In genomic region chr3:138945646-138946553, GRCh38 we compare ENCODE assay signal across 7 cellular contexts. TPM values are rescaled to one million over a fixed set of nuclear protein-coding genes. Genes with fewer than 3 reads are reported as not detected.
DNase-seq lines count a peak whose midpoint lies in the region; ATAC-seq and TF ChIP-seq lines count a peak whose summit lies in the region.

No MANE protein-coding gene starts in this region.

- 4 to 5% methylated on average over 33 to 34 of the region's 114 CpGs for WGBS in upper lobe of left lung, 2 donors

- H3K27ac ChIP-seq in brain microvascular endothelial cell (no peak overlapping the region), upper lobe of left lung (no peak overlapping the region)

- H3K9me3 ChIP-seq in upper lobe of left lung, result no peaks in the 10 kb centered on the region

- no peak for TF ChIP-seq POLR2A in upper lobe of left lung (IDR thresholded peaks at IDR 0.05)

- DNase-seq in GM03348 (ENCODE audit: low spot score) (peak; percentile 58), NCI-H146 treated with DMSO at 0.1 percent for 48 hours (lab: John Stamatoyannopoulos, UW; ENCODE audit: unreplicated experiment) (peak; percentile 46), brain microvascular endothelial cell (no peak), left lobe of liver (ENCODE audit: low spot score) (no peak), upper lobe of left lung (peak in 1 of 2 donors; percentile 86), dermis blood vessel endothelial cell (no peak)

- peaks cover 44 to 53% (median 47%) of the 10 kb centered on the region in 4 donors for H3K4me1 ChIP-seq in upper lobe of left lung

- H3K36me3 ChIP-seq in brain microvascular endothelial cell (replicated peaks), result no peaks in the 10 kb centered on the region
- H3K36me3 ChIP-seq in upper lobe of left lung, result no peaks in the 10 kb centered on the region

- TF ChIP-seq EP300 in upper lobe of left lung (IDR thresholded peaks at IDR 0.05), result no peak

- H3K4me3 ChIP-seq in brain microvascular endothelial cell (ENCODE audit: low read depth, low read length) (peak overlapping the region; percentile 46), upper lobe of left lung (peak overlapping the region; percentile 7 to 43 (median 33))

- ATAC-seq in left lobe of liver, result peak; percentile 71
- ATAC-seq in upper lobe of left lung (ENCODE audit: low FRiP score in 2 of 2), result no peak
- no peak for ATAC-seq in GM21360 (IDR thresholded peaks at IDR 0.05; ENCODE audit: unreplicated experiment)

- in situ Hi-C loops in brain microvascular endothelial cell (cut with HindIII; ENCODE audit: low pct_ligation_motif_present, low sequenced_read_pairs), result loop anchor here (25.0 kb wide), 1 partner anchor 366 kb away; no protein-coding TSS in a partner anchor

- TF ChIP-seq CTCF in brain microvascular endothelial cell (IDR thresholded peaks at IDR 0.05; ENCODE audit: low read depth, low read length, missing control alignments), result peak; percentile 48
- TF ChIP-seq CTCF in upper lobe of left lung (IDR thresholded peaks at IDR 0.05), result no peak

- H3K27me3 ChIP-seq in brain microvascular endothelial cell (replicated peaks) (peaks cover 94% of the 10 kb centered on the region), upper lobe of left lung (peaks cover 3 to 98% (median 60%) of the 10 kb centered on the region in 4 donors)

RNA-seq across cellular contexts. Expression of gene FOXL2, which starts 1.0 kb away (rescaled TPM):
- total RNA-seq in left lobe of liver, result 0.10 TPM
- total RNA-seq in upper lobe of left lung, result under 1 TPM in 2 of 6 donors, not detected in 4; 0.06 to 0.07 TPM
- not detected in 2 replicates for total RNA-seq in dermis blood vessel endothelial cell

RNA-seq across cellular contexts. Expression of gene FOXL2NB, which starts 1.1 kb away (rescaled TPM):
- total RNA-seq in left lobe of liver, result not detected
- total RNA-seq in upper lobe of left lung, result under 1 TPM in 1 of 6 donors, not detected in 5; 0.07 TPM
- under 0.01 TPM in 1 of 2 replicates, not detected in the other for total RNA-seq in dermis blood vessel endothelial cell

Comparison
In these comparisons a context has a peak if more than half of its experiments do, and no peak if none do; other contexts are left out.
1. DNase-seq: peak in GM03348 (single experiment) and NCI-H146 treated with DMSO at 0.1 percent for 48 hours (single experiment); none in brain microvascular endothelial cell (single experiment), left lobe of liver (single experiment) and dermis blood vessel endothelial cell (single experiment).